18 cellular contexts compared by ENCODE assay signal in the genomic region with DNA sequence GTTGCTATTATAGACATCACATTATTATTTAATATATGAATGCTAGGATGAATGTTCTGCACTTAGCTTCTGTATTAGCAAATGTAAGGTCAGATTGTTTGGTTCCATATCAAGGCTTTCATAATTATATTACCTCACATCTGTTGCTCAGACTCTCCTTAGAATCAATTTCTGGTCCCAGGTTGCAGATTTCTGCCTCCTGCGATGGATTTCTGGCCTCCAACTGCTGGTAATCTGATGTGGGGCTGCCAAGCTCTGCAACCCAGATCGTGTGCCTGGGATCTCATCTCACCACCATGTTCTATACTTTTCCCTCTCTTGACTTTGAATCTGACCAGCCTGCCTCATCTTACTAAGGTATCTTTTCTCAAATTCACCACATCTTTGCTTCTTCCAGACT. TPM values are rescaled to one million over a fixed set of nuclear protein-coding genes. Genes with fewer than 3 reads are reported as not detected.
DNase-seq lines count a peak whose midpoint lies in the region; ATAC-seq and TF ChIP-seq lines count a peak whose summit lies in the region.
"Had no signal": no experiment of that assay in that cellular context is flagged by ENCODE, and none has a peak within 500 bp of the region (broad histone marks: within the 10 kb centered on the region; RNA-seq: fewer than 3 reads in every experiment).

No MANE protein-coding gene starts in this region.

- CTCF ChIA-PET in WTC11 (lab: Charles Lee): no interaction called here

- H3K27ac ChIP-seq in GM23338 (ENCODE audit: low read depth): no peak overlapping the region
- H3K27ac ChIP-seq: BLaER1 treated with 17β-estradiol and CSF1 and Interleukin-3, amounts not matched to agents 10 nM and 100 nM; C4-2B had no signal

- ATAC-seq in GM23338: no peak
- ATAC-seq in WTC11: no peak
- no peak for ATAC-seq in HG03097 (IDR thresholded peaks at IDR 0.05; ENCODE audit: low FRiP score, unreplicated experiment)
- ATAC-seq: CD8-positive, alpha-beta T cell; GM12878 had no signal

- H3K4me1 Mint-ChIP-seq in GM23338: peaks cover 25% of the 10 kb centered on the region
- H3K4me1 Mint-ChIP-seq in WTC11: peaks cover 30% of the 10 kb centered on the region

- H3K9me2 ChIP-seq in GM23338 (ENCODE audit: insufficient read depth): no peaks in the 10 kb centered on the region; the same call in 1 of the 2 replicates

- peaks cover 4% of the 10 kb centered on the region for H3K27me3 Mint-ChIP-seq in GM23338 (ENCODE audit: insufficient read depth, low read depth, poor library complexity)
- no peaks in the 10 kb centered on the region for H3K27me3 Mint-ChIP-seq in WTC11 (ENCODE audit: low read depth)
- H3K27me3 Mint-ChIP-seq: CD4-positive, alpha-beta T cell had no signal

- H4K20me1 ChIP-seq in GM23338 (replicated peaks; ENCODE audit: insufficient read depth): no peaks in the 10 kb centered on the region
- H4K20me1 ChIP-seq: BLaER1 treated with 17β-estradiol and CSF1 and Interleukin-3, amounts not matched to agents 10 nM and 100 nM had no signal

- POLR2A ChIA-PET in WTC11 (lab: Charles Lee): no interaction called here

- peaks cover 8% of the 10 kb centered on the region; the same call in 2 of the 3 replicates for H3K36me3 Mint-ChIP-seq in GM23338 (ENCODE audit: low read depth)
- peaks cover 11% of the 10 kb centered on the region for H3K36me3 Mint-ChIP-seq in WTC11
- H3K36me3 Mint-ChIP-seq: CD8-positive, alpha-beta T cell had no signal

- TF ChIP-seq CTCF in BE2C (IDR thresholded peaks at IDR 0.05; ENCODE audit: low read depth, low read length) (no peak), GM23338 (conservative IDR thresholded peaks at IDR 0.05; ENCODE audit: low read depth in 2 of 2) (no peak), WTC11 (IDR thresholded peaks at IDR 0.05) (no peak)

- 0 out of 2 replicates have a peak overlapping the region, but pooled peaks have one; percentile 2 for H3K4me2 ChIP-seq in GM23338
- H3K4me2 ChIP-seq: BLaER1 treated with 17β-estradiol and CSF1 and Interleukin-3, amounts not matched to agents 10 nM and 100 nM had no signal

- H3K79me2 ChIP-seq in GM23338 (replicated peaks; ENCODE audit: insufficient read depth): no peaks in the 10 kb centered on the region

- no peaks in the 10 kb centered on the region for H3K9me3 ChIP-seq in BE2C
- H3K9me3 ChIP-seq: Caco-2 had no signal

- H3K4me3 Mint-ChIP-seq in GM23338: no peak overlapping the region
- no peak overlapping the region for H3K4me3 Mint-ChIP-seq in WTC11
- H3K4me3 Mint-ChIP-seq: CD4-positive, alpha-beta T cell; CD8-positive, alpha-beta T cell had no signal

- peaks cover 8% of the 10 kb centered on the region; the same call in 2 of the 3 replicates for H3K9me3 Mint-ChIP-seq in GM23338
- H3K9me3 Mint-ChIP-seq in WTC11: peaks cover 13% of the 10 kb centered on the region
- H3K9me3 Mint-ChIP-seq: CD8-positive, alpha-beta T cell had no signal

- peak; percentile 76 for DNase-seq in BE2C
- DNase-seq in GM23338 (ENCODE audit: low spot score): no peak
- no peak for DNase-seq in WTC11 (ENCODE audit: low spot score)
- DNase-seq in activated naive CD4-positive, alpha-beta T cell (lab: John Stamatoyannopoulos, UW): no peak
- DNase-seq: 8988T; ACHN; Caco-2; Calu3; CD4-positive, alpha-beta T cell; CD8-positive, alpha-beta T cell; DMS79 treated with DMSO at 0.1 percent for 48 hours; GDM1 had no signal

- H3K4me1 ChIP-seq in BE2C (peaks cover 46% of the 10 kb centered on the region), GM23338 (ENCODE audit: insufficient read depth) (peaks cover 19% of the 10 kb centered on the region)
- H3K4me1 ChIP-seq: BLaER1 treated with 17β-estradiol and CSF1 and Interleukin-3, amounts not matched to agents 10 nM and 100 nM; Caco-2 had no signal

- H2AFZ ChIP-seq in GM23338: no peak overlapping the region

- peak overlapping the region; percentile 15; the same call in 1 of the 2 replicates for H3K4me3 ChIP-seq in BE2C (ENCODE audit: low read depth, low read length)
- no peak overlapping the region for H3K4me3 ChIP-seq in GM23338
- H3K4me3 ChIP-seq: BLaER1 treated with 17β-estradiol and CSF1 and Interleukin-3, amounts not matched to agents 10 nM and 100 nM; GM12878 had no signal

- H3K36me3 ChIP-seq in BE2C (no peaks in the 10 kb centered on the region), GM23338 (ENCODE audit: insufficient read depth) (no peaks in the 10 kb centered on the region)
- H3K36me3 ChIP-seq: BLaER1 treated with 17β-estradiol and CSF1 and Interleukin-3, amounts not matched to agents 10 nM and 100 nM had no signal

- 0 out of 2 replicates have a peak overlapping the region, but pooled peaks have one; percentile 2 for H3K27ac Mint-ChIP-seq in GM23338
- H3K27ac Mint-ChIP-seq in WTC11: peak overlapping the region; percentile 75; the same call in 1 of the 2 replicates
- H3K27ac Mint-ChIP-seq: CD4-positive, alpha-beta T cell; CD8-positive, alpha-beta T cell had no signal

- H3F3A ChIP-seq in GM23338 (replicated peaks; ENCODE audit: low read depth): no peaks in the 10 kb centered on the region

- H3K27me3 ChIP-seq in BE2C (no peaks in the 10 kb centered on the region), GM23338 (ENCODE audit: insufficient read depth) (no peaks in the 10 kb centered on the region)
- H3K27me3 ChIP-seq: BLaER1 treated with 17β-estradiol and CSF1 and Interleukin-3, amounts not matched to agents 10 nM and 100 nM had no signal

TF ChIP-seq in GM23338, 12 proteins besides CTCF, POLR2A, EP300 and RAD21 (continues in another document):
- TF ChIP-seq NANOG (IDR thresholded peaks at IDR 0.05; ENCODE audit: borderline replicate concordance): no peak
- TF ChIP-seq EZH2 (IDR thresholded peaks at IDR 0.05; ENCODE audit: low read depth, unreplicated experiment): no peak
- no peak for TF ChIP-seq EZH2phosphoT487 (IDR thresholded peaks at IDR 0.05; ENCODE audit: unreplicated experiment)
- no peak for TF ChIP-seq JUNB (IDR thresholded peaks at IDR 0.05; ENCODE audit: unreplicated experiment)
- TF ChIP-seq STAT1 (IDR thresholded peaks at IDR 0.05; ENCODE audit: unreplicated experiment): no peak
- no peak for TF ChIP-seq ZNF114 (CRISPR knock-in tag; IDR thresholded peaks at IDR 0.05)

TF ChIP-seq in WTC11, 78 proteins besides CTCF, POLR2A, EP300 and RAD21:
- no peak for TF ChIP-seq HMGA2 (CRISPR knock-in tag; IDR thresholded peaks at IDR 0.05)
- no peak for TF ChIP-seq RELA (CRISPR knock-in tag; IDR thresholded peaks at IDR 0.05; ENCODE audit: borderline replicate concordance)
- no peak for TF ChIP-seq RORB (CRISPR knock-in tag; IDR thresholded peaks at IDR 0.05)
- no peak for TF ChIP-seq ZBTB21 (CRISPR knock-in tag; IDR thresholded peaks at IDR 0.05; ENCODE audit: borderline replicate concordance)
- no peak for TF ChIP-seq MYBL2 (CRISPR knock-in tag; IDR thresholded peaks at IDR 0.05)
- TF ChIP-seq ESRRA (CRISPR knock-in tag; IDR thresholded peaks at IDR 0.05; ENCODE audit: borderline replicate concordance): no peak
- TF ChIP-seq, protein P1, sequence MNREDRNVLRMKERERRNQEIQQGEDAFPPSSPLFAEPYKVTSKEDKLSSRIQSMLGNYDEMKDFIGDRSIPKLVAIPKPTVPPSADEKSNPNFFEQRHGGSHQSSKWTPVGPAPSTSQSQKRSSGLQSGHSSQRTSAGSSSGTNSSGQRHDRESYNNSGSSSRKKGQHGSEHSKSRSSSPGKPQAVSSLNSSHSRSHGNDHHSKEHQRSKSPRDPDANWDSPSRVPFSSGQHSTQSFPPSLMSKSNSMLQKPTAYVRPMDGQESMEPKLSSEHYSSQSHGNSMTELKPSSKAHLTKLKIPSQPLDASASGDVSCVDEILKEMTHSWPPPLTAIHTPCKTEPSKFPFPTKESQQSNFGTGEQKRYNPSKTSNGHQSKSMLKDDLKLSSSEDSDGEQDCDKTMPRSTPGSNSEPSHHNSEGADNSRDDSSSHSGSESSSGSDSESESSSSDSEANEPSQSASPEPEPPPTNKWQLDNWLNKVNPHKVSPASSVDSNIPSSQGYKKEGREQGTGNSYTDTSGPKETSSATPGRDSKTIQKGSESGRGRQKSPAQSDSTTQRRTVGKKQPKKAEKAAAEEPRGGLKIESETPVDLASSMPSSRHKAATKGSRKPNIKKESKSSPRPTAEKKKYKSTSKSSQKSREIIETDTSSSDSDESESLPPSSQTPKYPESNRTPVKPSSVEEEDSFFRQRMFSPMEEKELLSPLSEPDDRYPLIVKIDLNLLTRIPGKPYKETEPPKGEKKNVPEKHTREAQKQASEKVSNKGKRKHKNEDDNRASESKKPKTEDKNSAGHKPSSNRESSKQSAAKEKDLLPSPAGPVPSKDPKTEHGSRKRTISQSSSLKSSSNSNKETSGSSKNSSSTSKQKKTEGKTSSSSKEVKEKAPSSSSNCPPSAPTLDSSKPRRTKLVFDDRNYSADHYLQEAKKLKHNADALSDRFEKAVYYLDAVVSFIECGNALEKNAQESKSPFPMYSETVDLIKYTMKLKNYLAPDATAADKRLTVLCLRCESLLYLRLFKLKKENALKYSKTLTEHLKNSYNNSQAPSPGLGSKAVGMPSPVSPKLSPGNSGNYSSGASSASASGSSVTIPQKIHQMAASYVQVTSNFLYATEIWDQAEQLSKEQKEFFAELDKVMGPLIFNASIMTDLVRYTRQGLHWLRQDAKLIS (CRISPR knock-in tag; IDR thresholded peaks at IDR 0.05; ENCODE audit: borderline replicate concordance): no peak
- TF ChIP-seq, protein P2, sequence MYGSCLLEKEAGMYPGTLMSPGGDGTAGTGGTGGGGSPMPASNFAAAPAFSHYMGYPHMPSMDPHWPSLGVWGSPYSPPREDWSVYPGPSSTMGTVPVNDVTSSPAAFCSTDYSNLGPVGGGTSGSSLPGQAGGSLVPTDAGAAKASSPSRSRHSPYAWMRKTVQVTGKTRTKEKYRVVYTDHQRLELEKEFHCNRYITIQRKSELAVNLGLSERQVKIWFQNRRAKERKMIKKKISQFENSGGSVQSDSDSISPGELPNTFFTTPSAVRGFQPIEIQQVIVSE (CRISPR knock-in tag; IDR thresholded peaks at IDR 0.05; ENCODE audit: borderline replicate concordance): no peak
- no peak for TF ChIP-seq NFATC4 (CRISPR knock-in tag; IDR thresholded peaks at IDR 0.05)
- no peak for TF ChIP-seq ZNF138 (CRISPR knock-in tag; conservative IDR thresholded peaks at IDR 0.05)

RNA-seq across cellular contexts. Expression of gene PLPPR5, which starts 25.2 kb away (rescaled TPM):
- polyA plus RNA-seq in BE2C (2012; ENCODE audit: insufficient read depth, insufficient read length, low read depth): 12.1 TPM
- total RNA-seq in GM23338 (2014; rRNA removed; shearing (Covaris generic)): 4.2 and 4.7 TPM in 2 replicates
- 3.2 and 4.3 TPM in 2 replicates for polyA plus RNA-seq in GM23338 (2016; fragmentation: Nextera tagmentation; extraction: Ambion mirVana)
- total RNA-seq in WTC11 (2021): 1.6 to 2.2 TPM (median 2.0 TPM) in 3 replicates
- total RNA-seq: A673; Caco-2; Calu3; CD4-positive, alpha-beta T cell; CD8-positive, alpha-beta T cell had no signal
- polyA plus RNA-seq: BJ had no signal
